ENCODE assay signal across 1 cellular context in genomic region chr6:111731404-111732195, GRCh38.
A peak's percentile ranks its signal among the peaks of the same experiment; 100 is the strongest.
TF ChIP-seq lines count a peak whose summit lies in the region.

No MANE protein-coding gene starts in this region.

TF ChIP-seq in GM12878, 131 proteins besides CTCF, POLR2A, EP300 and RAD21 (continued from another document):
- TF ChIP-seq IRF3 (IDR thresholded peaks at IDR 0.05) (no peak), ZNF687 (IDR thresholded peaks at IDR 0.05) (0 out of 2 replicates have a peak, but pooled peaks have one; percentile 16), NFIC (IDR thresholded peaks at IDR 0.05; ENCODE audit: low read depth, low read length) (peak; percentile 46; the same call in 1 of the 2 replicates), NFXL1 (IDR thresholded peaks at IDR 0.05; ENCODE audit: borderline replicate concordance) (no peak), ZBED1 (IDR thresholded peaks at IDR 0.05; ENCODE audit: borderline replicate concordance) (no peak), MEF2B (IDR thresholded peaks at IDR 0.05; ENCODE audit: partially characterized antibody, poor library complexity, severe bottlenecking) (peak; percentile 60), RFX5 (IDR thresholded peaks at IDR 0.05; ENCODE audit: low read depth, low read length) (no peak), IKZF2 (IDR thresholded peaks at IDR 0.05) (peak; percentile 64 to 67; a peak in 3 of 4 replicates)
